15 cellular contexts compared by ENCODE assay signal in the genomic region with DNA sequence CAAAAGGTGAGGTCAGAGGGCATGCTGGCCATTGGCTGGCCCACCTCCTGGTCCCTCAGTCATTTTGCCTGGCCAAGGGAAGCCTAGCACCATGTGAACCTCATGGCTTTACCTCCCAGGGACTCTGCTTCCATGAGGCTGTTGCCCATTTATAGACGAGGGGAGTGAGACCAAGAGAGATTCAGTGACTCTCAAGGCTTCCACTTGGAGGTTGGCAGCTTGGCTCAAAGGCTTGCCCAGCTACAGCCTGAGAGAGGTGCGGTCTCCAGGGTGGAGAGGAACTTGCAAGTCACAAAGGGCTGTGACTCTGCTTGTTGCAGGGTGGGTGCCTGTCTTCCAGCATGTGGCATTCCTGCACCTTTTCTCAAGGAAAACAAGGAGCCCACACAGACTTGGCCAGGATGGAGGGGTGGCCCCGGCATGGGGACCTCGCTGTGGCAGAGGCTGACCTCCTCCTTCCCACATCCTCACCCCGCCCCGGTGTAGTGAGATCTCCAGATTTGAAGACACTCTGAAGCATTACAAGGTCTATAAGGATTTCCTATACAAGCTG. TPM values are rescaled to one million over a fixed set of nuclear protein-coding genes. Genes with fewer than 3 reads are reported as not detected.
"Had no signal": no experiment of that assay in that cellular context is flagged by ENCODE, and none has a peak within 500 bp of the region (broad histone marks: within the 10 kb centered on the region; RNA-seq: fewer than 3 reads in every experiment).

No MANE protein-coding gene starts in this region.

- H3K27ac Mint-ChIP-seq: activated CD4-positive, alpha-beta T cell treated with anti-CD3 and anti-CD28 coated beads, Interleukin-2, amount 10 ng/mL, durations not matched to agents 24 days and 14 days; activated naive CD4-positive, alpha-beta T cell treated with anti-CD3 and anti-CD28 coated beads for 36 hours; activated T-helper 17 cell treated with anti-CD3 and anti-CD28 coated beads, Interleukin-2, amount 50 U/mL, for 72 hours; naive thymus-derived CD4-positive, alpha-beta T cell; stimulated activated naive CD8-positive, alpha-beta T cell treated with anti-CD3 and anti-CD28 coated beads, Interleukin-15, amount 100 ng/mL, for 72 hours had no signal

- DNase-seq: activated CD4-positive, alpha-beta T cell treated with anti-CD3 and anti-CD28 coated beads, Interleukin-2, amount 10 ng/mL, durations not matched to agents 24 days and 14 days; activated CD4-positive, CD25-positive, alpha-beta regulatory T cell; activated naive CD4-positive, alpha-beta T cell treated with anti-CD3 and anti-CD28 coated beads for 36 hours; naive thymus-derived CD4-positive, alpha-beta T cell; testis had no signal

- H3K4me3 ChIP-seq: dorsolateral prefrontal cortex, mucosa of descending colon, prostate gland, testis, upper lobe of right lung had no signal

- H3K4me1 ChIP-seq: prostate gland, testis, upper lobe of right lung had no signal

- H3K4me3 Mint-ChIP-seq: activated CD4-positive, alpha-beta T cell treated with anti-CD3 and anti-CD28 coated beads, Interleukin-2, amount 10 ng/mL, durations not matched to agents 24 days and 14 days; activated naive CD4-positive, alpha-beta T cell treated with anti-CD3 and anti-CD28 coated beads for 36 hours; activated T-helper 17 cell treated with anti-CD3 and anti-CD28 coated beads, Interleukin-2, amount 50 U/mL, for 72 hours; naive thymus-derived CD4-positive, alpha-beta T cell; stimulated activated naive CD8-positive, alpha-beta T cell treated with anti-CD3 and anti-CD28 coated beads, Interleukin-15, amount 100 ng/mL, for 72 hours had no signal

- H3K36me3 ChIP-seq: prostate gland, upper lobe of right lung had no signal

- FAIRE-seq: endometrium, islet of Langerhans had no signal

- ATAC-seq: activated T-helper 17 cell treated with anti-CD3 and anti-CD28 coated beads, Interleukin-2, amount 50 U/mL, for 72 hours; esophagus mucosa; mucosa of descending colon; naive thymus-derived CD4-positive, alpha-beta T cell; right cardiac atrium; stimulated activated naive CD8-positive, alpha-beta T cell treated with anti-CD3 and anti-CD28 coated beads, Interleukin-15, amount 100 ng/mL, for 72 hours; upper lobe of right lung had no signal

- H3K9me3 ChIP-seq: mucosa of descending colon, prostate gland, testis, upper lobe of right lung had no signal

- H3K9me3 Mint-ChIP-seq: activated CD4-positive, alpha-beta T cell treated with anti-CD3 and anti-CD28 coated beads, Interleukin-2, amount 10 ng/mL, durations not matched to agents 24 days and 14 days; activated naive CD4-positive, alpha-beta T cell treated with anti-CD3 and anti-CD28 coated beads for 36 hours; activated T-helper 17 cell treated with anti-CD3 and anti-CD28 coated beads, Interleukin-2, amount 50 U/mL, for 72 hours had no signal

- H3K27ac ChIP-seq: dorsolateral prefrontal cortex, prostate gland, testis, upper lobe of right lung had no signal

- H3K4me1 Mint-ChIP-seq: activated CD4-positive, alpha-beta T cell treated with anti-CD3 and anti-CD28 coated beads, Interleukin-2, amount 10 ng/mL, durations not matched to agents 24 days and 14 days; activated T-helper 17 cell treated with anti-CD3 and anti-CD28 coated beads, Interleukin-2, amount 50 U/mL, for 72 hours; naive thymus-derived CD4-positive, alpha-beta T cell; stimulated activated naive CD8-positive, alpha-beta T cell treated with anti-CD3 and anti-CD28 coated beads, Interleukin-15, amount 100 ng/mL, for 72 hours had no signal

- H3K27me3 ChIP-seq: testis had no signal

RNA-seq across cellular contexts. Expression of a gene that starts 24.5 kb away (rescaled TPM):
- total RNA-seq: activated CD4-positive, alpha-beta T cell treated with anti-CD3 and anti-CD28 coated beads, Interleukin-2, amount 10 ng/mL, durations not matched to agents 24 days and 14 days; activated naive CD4-positive, alpha-beta T cell treated with anti-CD3 and anti-CD28 coated beads for 36 hours; activated T-helper 17 cell treated with anti-CD3 and anti-CD28 coated beads, Interleukin-2, amount 50 U/mL, for 72 hours; esophagus mucosa; mucosa of descending colon; naive thymus-derived CD4-positive, alpha-beta T cell; right cardiac atrium; upper lobe of right lung had no signal
- polyA plus RNA-seq: naive thymus-derived CD4-positive, alpha-beta T cell; right cardiac atrium had no signal
